In the genomic region with DNA sequence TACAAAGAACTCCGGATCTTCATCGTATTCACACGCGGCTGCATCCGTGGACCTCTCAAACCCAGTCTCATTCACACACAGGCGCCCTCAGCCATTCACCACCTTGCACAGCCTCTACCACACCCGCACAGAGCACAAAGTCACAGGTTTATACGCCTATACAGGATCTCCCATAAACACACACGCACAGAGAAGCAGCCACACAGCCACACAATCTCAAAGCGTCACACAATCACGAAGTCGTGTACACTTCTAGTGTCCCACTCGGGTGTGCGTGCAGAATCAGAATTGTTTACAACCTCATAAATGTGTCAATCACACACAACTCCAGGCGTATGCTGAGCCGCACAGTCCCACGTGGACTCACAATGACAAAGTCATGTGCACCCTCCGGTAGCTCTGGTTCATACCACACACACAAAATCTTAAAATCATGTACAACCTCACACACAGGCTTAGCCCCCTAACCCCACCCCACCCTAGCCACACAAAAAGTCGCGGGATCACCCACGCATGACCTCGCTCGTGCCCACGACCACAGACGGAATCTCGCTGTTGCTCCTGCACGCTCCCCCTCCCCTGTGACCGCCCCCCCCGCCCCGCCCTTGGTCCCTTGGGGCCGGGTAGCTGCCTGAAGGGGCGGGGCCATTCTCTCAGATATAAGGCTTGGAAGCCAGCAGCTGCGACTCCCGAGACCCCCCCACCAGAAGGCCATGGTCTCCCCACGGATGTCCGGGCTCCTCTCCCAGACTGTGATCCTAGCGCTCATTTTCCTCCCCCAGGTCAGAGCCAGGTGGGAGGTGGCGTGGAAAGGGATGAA, we compare ENCODE assay signal across 8 cellular contexts. TPM values are rescaled to one million over a fixed set of nuclear protein-coding genes. Genes with fewer than 3 reads are reported as not detected.
DNase-seq lines count a peak whose midpoint lies in the region; ATAC-seq and TF ChIP-seq lines count a peak whose summit lies in the region.

A gene with protein sequence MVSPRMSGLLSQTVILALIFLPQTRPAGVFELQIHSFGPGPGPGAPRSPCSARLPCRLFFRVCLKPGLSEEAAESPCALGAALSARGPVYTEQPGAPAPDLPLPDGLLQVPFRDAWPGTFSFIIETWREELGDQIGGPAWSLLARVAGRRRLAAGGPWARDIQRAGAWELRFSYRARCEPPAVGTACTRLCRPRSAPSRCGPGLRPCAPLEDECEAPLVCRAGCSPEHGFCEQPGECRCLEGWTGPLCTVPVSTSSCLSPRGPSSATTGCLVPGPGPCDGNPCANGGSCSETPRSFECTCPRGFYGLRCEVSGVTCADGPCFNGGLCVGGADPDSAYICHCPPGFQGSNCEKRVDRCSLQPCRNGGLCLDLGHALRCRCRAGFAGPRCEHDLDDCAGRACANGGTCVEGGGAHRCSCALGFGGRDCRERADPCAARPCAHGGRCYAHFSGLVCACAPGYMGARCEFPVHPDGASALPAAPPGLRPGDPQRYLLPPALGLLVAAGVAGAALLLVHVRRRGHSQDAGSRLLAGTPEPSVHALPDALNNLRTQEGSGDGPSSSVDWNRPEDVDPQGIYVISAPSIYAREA (plus strand): TSS at position 686 of the 820 bp plus-strand sequence. CDS start 28 bp downstream, at position 714.

- H3K9me3 ChIP-seq in CD4-positive, CD25-positive, alpha-beta regulatory T cell (ENCODE audit: control insufficient read depth in 2 of 2, low read length in 2 of 2): no peaks in the 10 kb centered on the region

- peak within 1 kb of the TSS; percentile 78; the same call in 1 of the 2 replicates for H3K4me2 ChIP-seq in KMS-11

- H3K4me1 ChIP-seq in CD4-positive, CD25-positive, alpha-beta regulatory T cell (ENCODE audit: control insufficient read depth, insufficient read depth, low read length, poor library complexity, severe bottlenecking): peaks cover 24% of the 10 kb centered on the region
- peaks cover 13% of the 10 kb centered on the region for H3K4me1 ChIP-seq in KMS-11 (ENCODE audit: low read depth, poor library complexity, severe bottlenecking)

- peak within 1 kb of the TSS; percentile 35 to 74 (median 48) for H3K4me3 Mint-ChIP-seq in CD4-positive, CD25-positive, alpha-beta regulatory T cell
- peak within 1 kb of the TSS; percentile 65 for H3K4me3 Mint-ChIP-seq in stimulated activated memory B cell treated with anti-CD40 and anti-IgM and Interleukin-4, amounts not matched to agents 10 μg/mL and 1 μg/mL and 100 μg/mL, for 72 hours

- peak; percentile 11 to 43 for ATAC-seq in CD4-positive, CD25-positive, alpha-beta regulatory T cell (ENCODE audit: low read depth in 2 of 2)
- peak; percentile 52 for ATAC-seq in stimulated activated memory B cell treated with anti-CD40 and anti-IgM and Interleukin-4, amounts not matched to agents 10 μg/mL and 1 μg/mL and 100 μg/mL, for 72 hours
- ATAC-seq in HG03378 (IDR thresholded peaks at IDR 0.05; ENCODE audit: unreplicated experiment) (no peak), GM21390 (IDR thresholded peaks at IDR 0.05; ENCODE audit: unreplicated experiment) (no peak)

- H3K27me3 ChIP-seq in CD4-positive, CD25-positive, alpha-beta regulatory T cell (ENCODE audit: control insufficient read depth, insufficient read depth, low read length): peaks cover 19% of the 10 kb centered on the region
- H3K27me3 ChIP-seq in KMS-11 (ENCODE audit: insufficient read depth, low read depth): peaks cover 65% of the 10 kb centered on the region

- TF ChIP-seq CTCF in KMS-11 (conservative IDR thresholded peaks at IDR 0.05; ENCODE audit: low read depth, low read length) (no peak), epithelial cell of proximal tubule (conservative IDR thresholded peaks at IDR 0.05; ENCODE audit: low read depth, low read length) (no peak)

- H2AFZ ChIP-seq in KMS-11 (ENCODE audit: low read depth): peak within 1 kb of the TSS; percentile 46; the same call in 1 of the 2 replicates

- no peaks in the 10 kb centered on the region for H4K20me1 ChIP-seq in KMS-11 (ENCODE audit: insufficient read depth)

- H3K9ac ChIP-seq in KMS-11: no peak within 1 kb of the TSS

- peaks cover 0 to 2% (median 0%) of the 10 kb centered on the region in 7 donors for H3K9me3 Mint-ChIP-seq in CD4-positive, CD25-positive, alpha-beta regulatory T cell
- no peaks in the 10 kb centered on the region for H3K9me3 Mint-ChIP-seq in stimulated activated memory B cell treated with anti-CD40 and anti-IgM and Interleukin-4, amounts not matched to agents 10 μg/mL and 1 μg/mL and 100 μg/mL, for 72 hours

- no peaks in the 10 kb centered on the region for H3K36me3 ChIP-seq in CD4-positive, CD25-positive, alpha-beta regulatory T cell (ENCODE audit: control insufficient read depth, insufficient read depth, low read length)
- no peaks in the 10 kb centered on the region for H3K36me3 ChIP-seq in KMS-11 (ENCODE audit: insufficient read depth)

- peak within 1 kb of the TSS in 1 of 3 donors; percentile 28 for H3K27ac Mint-ChIP-seq in CD4-positive, CD25-positive, alpha-beta regulatory T cell
- H3K27ac Mint-ChIP-seq in stimulated activated memory B cell treated with anti-CD40 and anti-IgM and Interleukin-4, amounts not matched to agents 10 μg/mL and 1 μg/mL and 100 μg/mL, for 72 hours: peak within 1 kb of the TSS; percentile 40

- H3K27me3 Mint-ChIP-seq in CD4-positive, CD25-positive, alpha-beta regulatory T cell: peaks cover 58% of the 10 kb centered on the region
- peaks cover 38% of the 10 kb centered on the region for H3K27me3 Mint-ChIP-seq in stimulated activated memory B cell treated with anti-CD40 and anti-IgM and Interleukin-4, amounts not matched to agents 10 μg/mL and 1 μg/mL and 100 μg/mL, for 72 hours

- peaks cover 4 to 26% (median 16%) of the 10 kb centered on the region in 4 donors for H3K4me1 Mint-ChIP-seq in CD4-positive, CD25-positive, alpha-beta regulatory T cell
- peaks cover 31% of the 10 kb centered on the region for H3K4me1 Mint-ChIP-seq in stimulated activated memory B cell treated with anti-CD40 and anti-IgM and Interleukin-4, amounts not matched to agents 10 μg/mL and 1 μg/mL and 100 μg/mL, for 72 hours

- peak in 2 of 3 donors; percentile 22 to 30 for DNase-seq in CD4-positive, CD25-positive, alpha-beta regulatory T cell
- DNase-seq in SHP77 treated with DMSO at 0.1 percent for 48 hours (lab: John Stamatoyannopoulos, UW): peak; percentile 93
- no peak for DNase-seq in epithelial cell of proximal tubule (ENCODE audit: low read depth)
- no peak for DNase-seq in stimulated activated CD4-positive, alpha-beta T cell treated with anti-CD3 and anti-CD28 coated beads, Interleukin-12 subunit alpha, Interleukin-12 subunit beta, amount 100 ng/mL, for 4 hours

- H3K79me2 ChIP-seq in KMS-11 (ENCODE audit: insufficient read depth, low read depth): no peaks in the 10 kb centered on the region

- no peaks in the 10 kb centered on the region for H3K36me3 Mint-ChIP-seq in CD4-positive, CD25-positive, alpha-beta regulatory T cell
- no peaks in the 10 kb centered on the region for H3K36me3 Mint-ChIP-seq in stimulated activated memory B cell treated with anti-CD40 and anti-IgM and Interleukin-4, amounts not matched to agents 10 μg/mL and 1 μg/mL and 100 μg/mL, for 72 hours

- peak within 1 kb of the TSS; percentile 13 for H3K4me3 ChIP-seq in CD4-positive, CD25-positive, alpha-beta regulatory T cell (ENCODE audit: low read depth, low read length)
- H3K4me3 ChIP-seq in KMS-11 (IDR thresholded peaks at IDR 0.05; ENCODE audit: insufficient read depth, low read depth, low read length) (no peak within 1 kb of the TSS), epithelial cell of proximal tubule (ENCODE audit: low read depth, low read length) (peak within 1 kb of the TSS; percentile 12)

- no peak within 1 kb of the TSS for H3K27ac ChIP-seq in CD4-positive, CD25-positive, alpha-beta regulatory T cell (ENCODE audit: insufficient read depth, low read length, poor library complexity, severe bottlenecking)
- H3K27ac ChIP-seq in KMS-11: no peak within 1 kb of the TSS

RNA-seq across cellular contexts. Expression of the gene that starts here (rescaled TPM):
- 0.17 TPM for total RNA-seq in CD4-positive, CD25-positive, alpha-beta regulatory T cell
- under 1 TPM in 1 of 4 donors, not detected in 3; 0.13 TPM for polyA plus RNA-seq in CD4-positive, CD25-positive, alpha-beta regulatory T cell
- 2.9 and 4.1 TPM in 2 replicates for total RNA-seq in epithelial cell of proximal tubule

Comparison
In these comparisons a context has a peak if more than half of its experiments do, and no peak if none do; other contexts are left out.
1. Peak in DNase-seq, ATAC-seq and H3K4me3 ChIP-seq in CD4-positive, CD25-positive, alpha-beta regulatory T cell; RNA of the gene not detected or under 1 TPM.